In genomic region chr3:53921296-53921695, GRCh38 we compare ENCODE assay signal across 9 cellular contexts. TPM values are rescaled to one million over a fixed set of nuclear protein-coding genes. Genes with fewer than 3 reads are reported as not detected.
DNase-seq lines count a peak whose midpoint lies in the region; ATAC-seq and TF ChIP-seq lines count a peak whose summit lies in the region.
"Had no signal": no experiment of that assay in that cellular context is flagged by ENCODE, and none has a peak within 500 bp of the region (broad histone marks: within the 10 kb centered on the region; RNA-seq: fewer than 3 reads in every experiment).

No MANE protein-coding gene starts in this region.

- H3K79me2 ChIP-seq in PC-9 (ENCODE audit: low read depth) = no peaks in the 10 kb centered on the region

- no peak overlapping the region for H3K4me2 ChIP-seq in PC-9

- H4K20me1 ChIP-seq in PC-9 (ENCODE audit: insufficient read depth) = no peaks in the 10 kb centered on the region

- no peak overlapping the region for H3K4me3 ChIP-seq in GM12865 (ENCODE audit: low read depth, low read length)
- H3K4me3 ChIP-seq in PC-9 = no peak overlapping the region
- no peak overlapping the region for H3K4me3 ChIP-seq in fibroblast of the aortic adventitia (ENCODE audit: low read depth, low read length)
- H3K4me3 ChIP-seq: thoracic aorta had no signal

- CTCF ChIA-PET in PC-9 (lab: Charles Lee) = no interaction called here
- CTCF ChIA-PET in Calu3 (lab: Charles Lee) = no interaction called here
- CTCF ChIA-PET in activated CD8-positive, alpha-beta memory T cell treated with anti-CD3 and anti-CD28 coated beads, Interleukin-2, amount 10 ng/mL, durations not matched to agents 7 days and 5 days (lab: Charles Lee) = no interaction called here

- H3K9me3 Mint-ChIP-seq in Calu3 (ENCODE audit: low read depth, unreplicated experiment) = no peaks in the 10 kb centered on the region
- H3K9me3 Mint-ChIP-seq in activated CD8-positive, alpha-beta memory T cell treated with anti-CD3 and anti-CD28 coated beads, Interleukin-2, amount 10 ng/mL, durations not matched to agents 7 days and 5 days (ENCODE audit: low read depth) = no peaks in the 10 kb centered on the region

- H3K9me3 ChIP-seq in PC-9 (ENCODE audit: insufficient read depth, low read depth) = no peaks in the 10 kb centered on the region
- H3K9me3 ChIP-seq: thoracic aorta had no signal

- H3K4me1 ChIP-seq in PC-9 (replicated peaks; ENCODE audit: insufficient read depth) = no peaks in the 10 kb centered on the region

- POLR2A ChIA-PET in PC-9 (lab: Charles Lee; ENCODE audit: unreplicated experiment) = no interaction called here

- in situ Hi-C loops in ACHN (cut with HindIII; ENCODE audit: low pct_ligation_motif_present, low pct_unique_long_range_greater_than_20kb, low sequenced_read_pairs) = no loop called here

- H3F3A ChIP-seq in PC-9 (ENCODE audit: insufficient read depth, low read depth) = no peaks in the 10 kb centered on the region

- intact Hi-C loops in PC-9 (cut with micrococcal nuclease; ENCODE audit: unreplicated experiment) = no loop called here
- intact Hi-C loops in Calu3 (cut with micrococcal nuclease; ENCODE audit: unreplicated experiment) = no loop called here

- no peak overlapping the region for H2AFZ ChIP-seq in PC-9

- H3K36me3 ChIP-seq in PC-9 (ENCODE audit: low read depth) = no peaks in the 10 kb centered on the region
- H3K36me3 ChIP-seq: thoracic aorta had no signal

- H3K27ac ChIP-seq in PC-9 = no peak overlapping the region
- H3K27ac ChIP-seq: thoracic aorta had no signal

- no peaks in the 10 kb centered on the region for H3K9me2 ChIP-seq in PC-9 (ENCODE audit: insufficient read depth)

- no peak overlapping the region for H3K4me3 Mint-ChIP-seq in Calu3 (ENCODE audit: low read depth, unreplicated experiment)
- no peak overlapping the region for H3K4me3 Mint-ChIP-seq in activated CD8-positive, alpha-beta memory T cell treated with anti-CD3 and anti-CD28 coated beads, Interleukin-2, amount 10 ng/mL, durations not matched to agents 7 days and 5 days

- TF ChIP-seq CTCF in GM12865 (IDR thresholded peaks at IDR 0.05; ENCODE audit: insufficient read depth, low read depth, low read length, missing control alignments) (peak; percentile 41), PC-9 (conservative IDR thresholded peaks at IDR 0.05) (peak; percentile 41), fibroblast of the aortic adventitia (IDR thresholded peaks at IDR 0.05; ENCODE audit: insufficient read depth, low read length) (peak; percentile 63), Calu3 (IDR thresholded peaks at IDR 0.05; ENCODE audit: unreplicated experiment) (no peak)

- ATAC-seq in activated CD8-positive, alpha-beta memory T cell treated with anti-CD3 and anti-CD28 coated beads, Interleukin-2, amount 10 ng/mL, durations not matched to agents 7 days and 5 days = no peak

- no peak overlapping the region for H3K27ac Mint-ChIP-seq in Calu3 (ENCODE audit: unreplicated experiment)
- H3K27ac Mint-ChIP-seq in activated CD8-positive, alpha-beta memory T cell treated with anti-CD3 and anti-CD28 coated beads, Interleukin-2, amount 10 ng/mL, durations not matched to agents 7 days and 5 days = no peak overlapping the region

- peaks cover 22% of the 10 kb centered on the region for H3K27me3 ChIP-seq in PC-9 (ENCODE audit: insufficient read depth, low read depth)

- DNase-seq in ACHN = peak; percentile 20
- DNase-seq in GM12865 (ENCODE audit: low read depth) = peak; percentile 21
- no peak for DNase-seq in PC-9
- peak; percentile 47 for DNase-seq in fibroblast of the aortic adventitia (ENCODE audit: low read depth)
- DNase-seq in Calu3 = no peak
- DNase-seq in NCI-H748 treated with DMSO at 0.1 percent for 48 hours (lab: John Stamatoyannopoulos, UW) = no peak
- no peak for DNase-seq in foreskin melanocyte
- DNase-seq in activated CD8-positive, alpha-beta memory T cell treated with anti-CD3 and anti-CD28 coated beads, Interleukin-2, amount 10 ng/mL, durations not matched to agents 7 days and 5 days = no peak

- BruUV-seq in PC-9 (replicated peaks; lab: Mats Ljungman, UMichigan) = no TSS peak
- no TSS peak for BruUV-seq in Calu3 (replicated peaks; lab: Mats Ljungman, UMichigan)

- H3K4me1 Mint-ChIP-seq in Calu3 (ENCODE audit: low read depth, unreplicated experiment) = no peaks in the 10 kb centered on the region
- no peaks in the 10 kb centered on the region for H3K4me1 Mint-ChIP-seq in activated CD8-positive, alpha-beta memory T cell treated with anti-CD3 and anti-CD28 coated beads, Interleukin-2, amount 10 ng/mL, durations not matched to agents 7 days and 5 days

- H3K27me3 Mint-ChIP-seq in Calu3 (ENCODE audit: unreplicated experiment) = peaks cover 34% of the 10 kb centered on the region
- peaks cover 20% of the 10 kb centered on the region for H3K27me3 Mint-ChIP-seq in activated CD8-positive, alpha-beta memory T cell treated with anti-CD3 and anti-CD28 coated beads, Interleukin-2, amount 10 ng/mL, durations not matched to agents 7 days and 5 days

- H3K36me3 Mint-ChIP-seq in Calu3 (ENCODE audit: insufficient read depth, unreplicated experiment) = no peaks in the 10 kb centered on the region
- no peaks in the 10 kb centered on the region for H3K36me3 Mint-ChIP-seq in activated CD8-positive, alpha-beta memory T cell treated with anti-CD3 and anti-CD28 coated beads, Interleukin-2, amount 10 ng/mL, durations not matched to agents 7 days and 5 days

RNA-seq across cellular contexts. Expression of gene SELENOK, which starts 29.6 kb away (rescaled TPM):
- total RNA-seq in PC-9 (2021) (19.9 and 21.9 TPM in 2 replicates), fibroblast of the aortic adventitia (ENCODE audit: low replicate concordance) (18.3 and 25.9 TPM in 2 replicates), Calu3 (2022) (47.4 and 52.0 TPM in 2 replicates)
- total RNA-seq in activated CD8-positive, alpha-beta memory T cell treated with anti-CD3 and anti-CD28 coated beads, Interleukin-2, amount 10 ng/mL, durations not matched to agents 7 days and 5 days = 10 to 100 TPM; 56.5 to 60.0 TPM

RNA-seq across cellular contexts. Expression of gene ACTR8, which starts 39.3 kb away (rescaled TPM):
- total RNA-seq in PC-9 (2021) = 21.5 and 25.5 TPM in 2 replicates
- total RNA-seq in fibroblast of the aortic adventitia (ENCODE audit: low replicate concordance) = 19.2 and 29.5 TPM in 2 replicates
- total RNA-seq in Calu3 (2022) = 21.5 and 28.1 TPM in 2 replicates
- 10 to 100 TPM; 28.9 to 42.2 TPM for total RNA-seq in activated CD8-positive, alpha-beta memory T cell treated with anti-CD3 and anti-CD28 coated beads, Interleukin-2, amount 10 ng/mL, durations not matched to agents 7 days and 5 days

Comparison
In these comparisons a context has a peak if more than half of its experiments do, and no peak if none do; other contexts are left out.
1. DNase-seq: peak in ACHN (single experiment), GM12865 (single experiment) and fibroblast of the aortic adventitia (single experiment); none in PC-9 (0 of 2), Calu3 (single experiment), NCI-H748 treated with DMSO at 0.1 percent for 48 hours (single experiment), foreskin melanocyte (single experiment) and activated CD8-positive, alpha-beta memory T cell treated with anti-CD3 and anti-CD28 coated beads, Interleukin-2, amount 10 ng/mL, durations not matched to agents 7 days and 5 days (single experiment).